ENCODE assay signal across 31 cellular contexts in the genomic region with DNA sequence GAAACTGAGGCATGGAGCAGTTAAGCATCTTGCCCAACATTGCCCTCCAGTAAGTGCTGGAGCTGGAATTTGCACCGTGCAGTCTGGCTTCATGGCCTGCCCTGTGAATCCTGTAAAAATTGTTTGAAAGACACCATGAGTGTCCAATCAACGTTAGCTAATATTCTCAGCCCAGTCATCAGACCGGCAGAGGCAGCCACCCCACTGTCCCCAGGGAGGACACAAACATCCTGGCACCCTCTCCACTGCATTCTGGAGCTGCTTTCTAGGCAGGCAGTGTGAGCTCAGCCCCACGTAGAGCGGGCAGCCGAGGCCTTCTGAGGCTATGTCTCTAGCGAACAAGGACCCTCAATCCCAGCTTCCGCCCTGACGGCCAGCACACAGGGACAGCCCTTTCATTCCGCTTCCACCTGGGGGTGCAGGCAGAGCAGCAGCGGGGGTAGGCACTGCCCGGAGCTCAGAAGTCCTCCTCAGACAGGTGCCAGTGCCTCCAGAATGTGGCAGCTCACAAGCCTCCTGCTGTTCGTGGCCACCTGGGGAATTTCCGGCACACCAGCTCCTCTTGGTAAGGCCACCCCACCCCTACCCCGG. TPM values are rescaled to one million over a fixed set of nuclear protein-coding genes. Genes with fewer than 3 reads are reported as not detected.
DNase-seq lines count a peak whose midpoint lies in the region; ATAC-seq and TF ChIP-seq lines count a peak whose summit lies in the region.
"Had no signal": no experiment of that assay in that cellular context is flagged by ENCODE, and none has a peak within 500 bp of the region (broad histone marks: within the 10 kb centered on the region; RNA-seq: fewer than 3 reads in every experiment).

No MANE protein-coding gene starts in this region.

- no peaks in the 10 kb centered on the region for H3K36me3 Mint-ChIP-seq in T-cell
- H3K36me3 Mint-ChIP-seq: brain; CD8-positive, alpha-beta memory T cell had no signal

- intact Hi-C loops in Panc1 (cut with micrococcal nuclease; ENCODE audit: unreplicated experiment) (loop anchor here (5.0 kb wide), 1 partner anchor 87 kb away; no protein-coding TSS in a partner anchor), stomach (cut with DNase I; ENCODE audit: low total_unique reads) (no loop called here), colonic mucosa (cut with DNase I) (loop anchor here (5.0 kb wide), 1 partner anchor 62 kb away; no protein-coding TSS in a partner anchor)

- no peak for ATAC-seq in Panc1
- peak; percentile 44 for ATAC-seq in left lobe of liver
- no peak for ATAC-seq in T-cell (replicated peaks in 1 of 4)
- ATAC-seq: activated T-helper 17 cell treated with anti-CD3 and anti-CD28 coated beads, Interleukin-2, amount 50 U/mL, for 72 hours; esophagus mucosa; heart right ventricle; lower lobe of right lung had no signal

- H3K9ac ChIP-seq in colonic mucosa (ENCODE audit: low read depth in 2 of 2, low read length in 2 of 2) = no peak overlapping the region

- TF ChIP-seq POLR2A in stomach (IDR thresholded peaks at IDR 0.05) = no peak

- no TSS peak for BruUV-seq in Panc1 (replicated peaks; lab: Mats Ljungman, UMichigan)

- H3K9me3 ChIP-seq in Panc1 (ENCODE audit: control insufficient read depth, insufficient read depth, low read depth, low read length) (no peaks in the 10 kb centered on the region), stomach (no peaks in the 10 kb centered on the region), colonic mucosa (no peaks in the 10 kb centered on the region)
- H3K9me3 ChIP-seq: heart right ventricle, lower lobe of right lung, ovary had no signal

- peak overlapping the region; percentile 19; the same call in 1 of the 2 replicates for H3K27ac ChIP-seq in Panc1 (ENCODE audit: low read length)
- no peak overlapping the region for H3K27ac ChIP-seq in stomach
- no peak overlapping the region for H3K27ac ChIP-seq in colonic mucosa
- H3K27ac ChIP-seq: heart right ventricle, lower lobe of right lung, ovary, PC-9, WERI-Rb-1 had no signal

- peaks cover 3% of the 10 kb centered on the region; the same call in 1 of the 2 replicates for H3K27me3 ChIP-seq in Panc1 (ENCODE audit: control insufficient read depth, insufficient read depth, low read length)
- peaks cover 0 to 50% (median 17%) of the 10 kb centered on the region in 3 donors for H3K27me3 ChIP-seq in stomach
- H3K27me3 ChIP-seq in colonic mucosa = peaks cover 18% of the 10 kb centered on the region
- H3K27me3 ChIP-seq: ovary had no signal

- POLR2A ChIA-PET in Panc1 (lab: Charles Lee) = no interaction called here
- POLR2A ChIA-PET in T-cell (lab: Charles Lee) = no interaction called here

- 83 to 88% (median 87%) methylated on average over 4 to 15 of the region's 15 CpGs for WGBS in stomach, 5 donors

- H3K4me1 ChIP-seq in Panc1 (ENCODE audit: control insufficient read depth, insufficient read depth, low read length) (peaks cover 40% of the 10 kb centered on the region), stomach (peaks cover 39 to 45% (median 43%) of the 10 kb centered on the region in 4 donors), colonic mucosa (peaks cover 20% of the 10 kb centered on the region)

- H3K27me3 Mint-ChIP-seq in T-cell = peaks cover 23 to 31% of the 10 kb centered on the region in 2 donors

- H3K4me1 Mint-ChIP-seq in T-cell = peaks cover 21 to 32% (median 29%) of the 10 kb centered on the region in 3 donors

- no peaks in the 10 kb centered on the region for H3K9me3 Mint-ChIP-seq in T-cell
- H3K9me3 Mint-ChIP-seq: activated naive CD4-positive, alpha-beta T cell treated with anti-CD3 and anti-CD28 coated beads, Interleukin-2, amount 50 U/mL, for 24 hours; activated T-helper 17 cell treated with anti-CD3 and anti-CD28 coated beads, Interleukin-2, amount 50 U/mL, for 72 hours; CD8-positive, alpha-beta memory T cell; nephron had no signal

- in situ Hi-C loops in Panc1 (cut with HindIII; ENCODE audit: low pct_unique_long_range_greater_than_20kb, low sequenced_read_pairs) = loop anchor here (10.0 kb wide), 1 partner anchor 55 kb away; no protein-coding TSS in a partner anchor

- no peak for TF ChIP-seq EP300 in stomach (IDR thresholded peaks at IDR 0.05)

- no peaks in the 10 kb centered on the region for H3K36me3 ChIP-seq in Panc1 (ENCODE audit: control insufficient read depth, insufficient read depth, low read length)
- H3K36me3 ChIP-seq in stomach = no peaks in the 10 kb centered on the region
- H3K36me3 ChIP-seq in colonic mucosa = no peaks in the 10 kb centered on the region
- H3K36me3 ChIP-seq: heart right ventricle, lower lobe of right lung, ovary, WERI-Rb-1 had no signal

- no peak overlapping the region for H3K4me3 Mint-ChIP-seq in T-cell
- H3K4me3 Mint-ChIP-seq: activated naive CD4-positive, alpha-beta T cell treated with anti-CD3 and anti-CD28 coated beads, Interleukin-2, amount 50 U/mL, for 24 hours; activated T-helper 17 cell treated with anti-CD3 and anti-CD28 coated beads, Interleukin-2, amount 50 U/mL, for 72 hours; brain; nephron had no signal

- H3K27ac Mint-ChIP-seq in T-cell = no peak overlapping the region
- H3K27ac Mint-ChIP-seq: activated naive CD4-positive, alpha-beta T cell treated with anti-CD3 and anti-CD28 coated beads, Interleukin-2, amount 50 U/mL, for 24 hours; activated T-helper 17 cell treated with anti-CD3 and anti-CD28 coated beads, Interleukin-2, amount 50 U/mL, for 72 hours; brain; nephron had no signal

- CTCF ChIA-PET in Panc1 (lab: Charles Lee) = interaction anchor here (0.6 kb wide), 1 partner anchor 60 kb away, joined by 3 read pairs; no protein-coding TSS in a partner anchor
- CTCF ChIA-PET in T-cell (lab: Charles Lee) = interaction anchor here in 1 of 2 donors (0.6 kb wide), 1 partner anchor 34 kb away, joined by 4 read pairs; no protein-coding TSS in a partner anchor

- DNase-seq in DMS53 (lab: John Stamatoyannopoulos, UW) = peak; percentile 49
- DNase-seq in DMS53 treated with DMSO at 0.1 percent for 48 hours (lab: John Stamatoyannopoulos, UW; ENCODE audit: unreplicated experiment) = no peak
- no peak for DNase-seq in Panc1 (ENCODE audit: low read depth, low spot score)
- DNase-seq in left lobe of liver (ENCODE audit: low spot score) = peak; percentile 75
- peak; percentile 20 for DNase-seq in stomach
- DNase-seq in DMS79 (lab: John Stamatoyannopoulos, UW) = no peak
- DNase-seq in colonic mucosa = no peak
- no peak for DNase-seq in T-cell
- DNase-seq: activated CD4-positive, alpha-beta T cell treated with anti-CD3 and anti-CD28 coated beads for 48 hours; amniotic stem cell; CD8-positive, alpha-beta memory T cell; cerebellar nuclear complex; DMS153; foreskin melanocyte; heart right ventricle; lower lobe of right lung; NCI-H1694 treated with DMSO at 0.1 percent for 48 hours; NCI-H524 treated with DMSO at 0.1 percent for 48 hours; ovary; PC-9; SIG-M5; stimulated activated CD4-positive, alpha-beta T cell treated with anti-CD3 and anti-CD28 coated beads, Interleukin-1b, Interleukin-23, amount 100 ng/mL, for 48 hours; stimulated activated naive CD4-positive, alpha-beta T cell treated with Interleukin-2 at 50 U/mL for 16 hours; T-helper 9 cell; WERI-Rb-1 had no signal

- H3K4me3 ChIP-seq in Panc1 (ENCODE audit: low read depth in 2 of 2, low read length in 2 of 2) (no peak overlapping the region), stomach (no peak overlapping the region), colonic mucosa (no peak overlapping the region)
- H3K4me3 ChIP-seq: heart right ventricle, lower lobe of right lung, ovary, PC-9 had no signal

- TF ChIP-seq CTCF in Panc1 (IDR thresholded peaks at IDR 0.05) (no peak), stomach (IDR thresholded peaks at IDR 0.05) (no peak), colonic mucosa (IDR thresholded peaks at IDR 0.05) (no peak)

RNA-seq across cellular contexts. Expression of gene PROC, which starts 1.3 kb away (rescaled TPM):
- 1.1 TPM for total RNA-seq in Panc1 (2021; ENCODE audit: unreplicated experiment)
- 3.0 TPM for polyA plus RNA-seq in Panc1 (2012; ENCODE audit: insufficient read length)
- 479 TPM for total RNA-seq in left lobe of liver
- 1 to 10 TPM in 4 of 5 donors, not detected in 1; 1.2 to 6.8 (median 4.5) TPM for total RNA-seq in stomach
- polyA plus RNA-seq in stomach = 1 to 10 TPM; 2.1 to 5.0 (median 4.6) TPM
- 1 to 10 TPM in 1 of 2 donors, under 1 TPM in 1; 0.96 to 3.4 TPM for total RNA-seq in colonic mucosa
- total RNA-seq in T-cell = under 1 TPM in 3 of 5 donors, not detected in 2; 0.20 to 0.76 (median 0.49) TPM
- total RNA-seq: activated T-helper 17 cell treated with anti-CD3 and anti-CD28 coated beads, Interleukin-2, amount 50 U/mL, for 72 hours; heart right ventricle; LHCN-M2; lower lobe of right lung had no signal
- polyA plus RNA-seq: CD8-positive, alpha-beta memory T cell; heart right ventricle; ovary had no signal

RNA-seq across cellular contexts. Expression of gene MAP3K2, which starts 31.8 kb away (rescaled TPM):
- total RNA-seq in Panc1 (2021; ENCODE audit: unreplicated experiment) = 70.6 TPM
- 12.9 TPM for polyA plus RNA-seq in Panc1 (2012; ENCODE audit: insufficient read length)
- 48.9 TPM for total RNA-seq in left lobe of liver
- total RNA-seq in stomach = 100 to 1,000 TPM in 1 of 5 donors, 10 to 100 TPM in 4; 50.2 to 141 (median 61.1) TPM
- 1 to 10 TPM; 3.8 to 7.4 (median 6.7) TPM for polyA plus RNA-seq in stomach
- 10 to 100 TPM; 53.8 to 76.0 TPM for total RNA-seq in colonic mucosa
- total RNA-seq in T-cell = 10 to 100 TPM; 81.6 to 89.1 (median 83.2) TPM

Comparison
In these comparisons a context has a peak if more than half of its experiments do, and no peak if none do; other contexts are left out.
1. DNase-seq: peak in DMS53 (single experiment), left lobe of liver (single experiment) and stomach (single experiment); none in DMS53 treated with DMSO at 0.1 percent for 48 hours (single experiment), Panc1 (single experiment), DMS79 (single experiment), colonic mucosa (single experiment) and T-cell (0 of 34).
2. RNA of gene PROC, which starts 1.3 kb away (total RNA-seq): 479 TPM in left lobe of liver (single experiment); 1.2 to 6.8 TPM in stomach, 0.96 to 3.4 TPM in colonic mucosa, 1.1 TPM in Panc1 (single experiment) and 0.20 to 0.76 TPM in T-cell; every median in the first group is over 10 times any median in the second.